In the genomic region with DNA sequence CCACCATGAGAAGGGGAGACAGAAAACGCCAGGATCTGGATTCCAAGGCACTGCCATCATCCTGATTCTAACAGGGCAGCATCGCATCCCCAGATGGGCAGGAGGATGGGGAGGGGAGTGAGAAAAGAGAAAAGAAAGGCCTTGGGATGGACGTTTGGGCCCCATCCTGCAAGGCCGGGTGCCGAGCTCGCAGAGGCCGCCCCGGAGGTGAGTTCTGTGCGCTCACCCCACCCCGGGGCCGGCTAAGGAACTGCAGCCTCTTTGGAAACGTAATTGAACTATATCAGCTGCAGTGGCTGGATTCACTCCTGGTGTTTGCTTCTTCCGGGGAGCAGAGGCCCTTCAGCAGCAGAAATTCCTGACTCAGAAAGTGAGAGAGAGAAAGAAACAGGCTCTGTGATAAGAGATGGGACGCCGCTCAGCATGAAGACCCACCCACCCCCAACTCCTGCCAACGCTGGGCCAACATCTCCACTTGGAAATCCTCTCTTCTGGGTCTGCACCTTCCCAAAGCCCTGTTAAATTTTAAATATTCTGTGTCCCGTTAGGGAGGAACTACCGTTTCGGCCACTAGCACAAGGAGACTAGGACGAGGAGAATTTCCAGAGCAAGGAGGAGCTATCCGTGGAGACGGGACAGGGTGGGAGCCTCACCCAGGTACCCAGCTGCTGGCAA, we compare ENCODE assay signal across 8 cellular contexts. TPM values are rescaled to one million over a fixed set of nuclear protein-coding genes. Genes with fewer than 3 reads are reported as not detected.
DNase-seq lines count a peak whose midpoint lies in the region; ATAC-seq and TF ChIP-seq lines count a peak whose summit lies in the region.

No MANE protein-coding gene starts in this region.

- TF ChIP-seq CTCF in A673 (conservative IDR thresholded peaks at IDR 0.05; ENCODE audit: low read depth, low read length) = peak; percentile 84
- TF ChIP-seq CTCF in activated B cell treated with CpG ODN at 0.5 μM for 24 hours (IDR thresholded peaks at IDR 0.05) = no peak
- peak; percentile 87 for TF ChIP-seq CTCF in chondrocyte (IDR thresholded peaks at IDR 0.05)
- TF ChIP-seq CTCF in liver (IDR thresholded peaks at IDR 0.05; ENCODE audit: low read depth, low read length, missing input control) = peak; percentile 80

- 22% methylated on average over 22 of the region's 22 CpGs for WGBS in liver

- H3K27ac Mint-ChIP-seq in activated B cell treated with CpG ODN at 0.5 μM for 24 hours = no peak overlapping the region
- H3K27ac Mint-ChIP-seq in chondrocyte (ENCODE audit: unreplicated experiment) = no peak overlapping the region

- H3K9me3 ChIP-seq in A673 (ENCODE audit: low read depth, low read length, poor library complexity, severe bottlenecking) = no peaks in the 10 kb centered on the region
- H3K9me3 ChIP-seq in liver (ENCODE audit: control insufficient read depth in 4 of 4, low read length in 3 of 4) = no peaks in the 10 kb centered on the region

- peaks cover 14% of the 10 kb centered on the region for H3K4me1 ChIP-seq in A673 (ENCODE audit: insufficient read depth, low read length, poor library complexity, severe bottlenecking)
- H3K4me1 ChIP-seq in liver (ENCODE audit: control insufficient read depth in 4 of 4, insufficient read depth in 4 of 4, low read length in 3 of 4) = peaks cover 0 to 13% (median 8%) of the 10 kb centered on the region in 4 donors

- H3K36me3 ChIP-seq in A673 (ENCODE audit: insufficient read depth, low read length, poor library complexity, severe bottlenecking) (no peaks in the 10 kb centered on the region), liver (ENCODE audit: control insufficient read depth in 4 of 4, insufficient read depth in 3 of 4, low read depth in 1 of 4, low read length in 3 of 4) (no peaks in the 10 kb centered on the region)

- DNase-seq in A673 (ENCODE audit: low spot score) (peak; percentile 79), NCI-H2196 treated with DMSO at 0.1 percent for 48 hours (lab: John Stamatoyannopoulos, UW; ENCODE audit: unreplicated experiment) (peak; percentile 23), activated B cell treated with CpG ODN at 0.5 μM for 24 hours (peak; percentile 41), chondrocyte (ENCODE audit: low spot score) (no peak)
- peak; percentile 56 to 58 for DNase-seq in stimulated activated CD4-positive, alpha-beta T cell treated with anti-CD3 and anti-CD28 coated beads, Interleukin-4, amount 100 ng/mL, for 48 hours (ENCODE audit: low read depth in 2 of 2)

- H3K27me3 Mint-ChIP-seq in activated B cell treated with CpG ODN at 0.5 μM for 24 hours = peaks cover 32% of the 10 kb centered on the region
- H3K27me3 Mint-ChIP-seq in chondrocyte (ENCODE audit: low read depth) = peaks cover 4% of the 10 kb centered on the region

- no peaks in the 10 kb centered on the region for H3K36me3 Mint-ChIP-seq in activated B cell treated with CpG ODN at 0.5 μM for 24 hours (ENCODE audit: low read depth)
- H3K36me3 Mint-ChIP-seq in chondrocyte (ENCODE audit: low read depth) = no peaks in the 10 kb centered on the region

- H3K4me3 ChIP-seq in A673 (ENCODE audit: low read depth, low read length, poor library complexity, severe bottlenecking) (no peak overlapping the region), liver (ENCODE audit: low read depth in 1 of 3, low read length in 3 of 3) (no peak overlapping the region)

- H3K27ac ChIP-seq in A673 (ENCODE audit: low read depth, low read length, poor library complexity, severe bottlenecking) (no peak overlapping the region), liver (ENCODE audit: low read depth in 1 of 2, low read length in 2 of 2) (peak overlapping the region in 1 of 2 donors; percentile 17)

- peak; percentile 89 for TF ChIP-seq RAD21 in liver (IDR thresholded peaks at IDR 0.05)

- intact Hi-C loops in A673 (cut with micrococcal nuclease; ENCODE audit: unreplicated experiment) (loop anchor here (1.0 to 2.0 kb wide), 2 partner anchors 170 to 428 kb away; no protein-coding TSS in a partner anchor), activated B cell treated with CpG ODN at 0.5 μM for 24 hours (cut with micrococcal nuclease) (loop anchor here (1.0 to 2.0 kb wide), 3 partner anchors 64 to 429 kb away; a partner anchor contains a TSS)

- CTCF ChIA-PET in A673 (lab: Charles Lee) = interaction anchor here (0.6 to 1.8 kb wide), 6 partner anchors 37 to 431 kb away, joined by 3 to 21 read pairs (median 9); no protein-coding TSS in a partner anchor
- CTCF ChIA-PET in activated B cell treated with CpG ODN at 0.5 μM for 24 hours (lab: Charles Lee) = interaction anchor here (0.6 to 2.6 kb wide), 15 partner anchors 8 to 599 kb away, joined by 3 to 60 read pairs (median 4); a partner anchor contains a TSS

- H3K4me3 Mint-ChIP-seq in activated B cell treated with CpG ODN at 0.5 μM for 24 hours (no peak overlapping the region), chondrocyte (ENCODE audit: unreplicated experiment) (no peak overlapping the region)

- H3K9me3 Mint-ChIP-seq in activated B cell treated with CpG ODN at 0.5 μM for 24 hours (no peaks in the 10 kb centered on the region), chondrocyte (ENCODE audit: low read depth) (no peaks in the 10 kb centered on the region)

- POLR2A ChIA-PET in A673 (lab: Charles Lee; ENCODE audit: low non-redundant PET) = no interaction called here
- POLR2A ChIA-PET in activated B cell treated with CpG ODN at 0.5 μM for 24 hours (lab: Charles Lee) = interaction anchor here (0.6 kb wide), 1 partner anchor 63 kb away, joined by 4 read pairs; no protein-coding TSS in a partner anchor

- H3K27me3 ChIP-seq in A673 (replicated peaks; ENCODE audit: insufficient read depth, low read depth, low read length, poor library complexity) = peaks cover 3% of the 10 kb centered on the region
- H3K27me3 ChIP-seq in liver (ENCODE audit: control insufficient read depth in 4 of 4, insufficient read depth in 4 of 4, low read length in 3 of 4) = no peaks in the 10 kb centered on the region

- no peak overlapping the region for H3K9ac ChIP-seq in liver (ENCODE audit: low read depth in 1 of 2, low read length in 2 of 2)

- BruUV-seq in A673 (replicated peaks; lab: Mats Ljungman, UMichigan) = no TSS peak

- peaks cover 17% of the 10 kb centered on the region for H3K4me1 Mint-ChIP-seq in activated B cell treated with CpG ODN at 0.5 μM for 24 hours
- peaks cover 9% of the 10 kb centered on the region for H3K4me1 Mint-ChIP-seq in chondrocyte (ENCODE audit: low read depth)

- ATAC-seq in GM18502 (IDR thresholded peaks at IDR 0.05; ENCODE audit: poor library complexity, unreplicated experiment) (peak; percentile 77), HG02884 (IDR thresholded peaks at IDR 0.05; ENCODE audit: unreplicated experiment) (peak; percentile 67), activated B cell treated with CpG ODN at 0.5 μM for 24 hours (ENCODE audit: low read depth) (peak; percentile 84)

TF ChIP-seq in liver, 16 proteins besides CTCF, POLR2A, EP300 and RAD21 (continues in another document):
- TF ChIP-seq SP1 (IDR thresholded peaks at IDR 0.05) = no peak
- TF ChIP-seq FOXA2 (IDR thresholded peaks at IDR 0.05) = no peak
- TF ChIP-seq, protein P1, sequence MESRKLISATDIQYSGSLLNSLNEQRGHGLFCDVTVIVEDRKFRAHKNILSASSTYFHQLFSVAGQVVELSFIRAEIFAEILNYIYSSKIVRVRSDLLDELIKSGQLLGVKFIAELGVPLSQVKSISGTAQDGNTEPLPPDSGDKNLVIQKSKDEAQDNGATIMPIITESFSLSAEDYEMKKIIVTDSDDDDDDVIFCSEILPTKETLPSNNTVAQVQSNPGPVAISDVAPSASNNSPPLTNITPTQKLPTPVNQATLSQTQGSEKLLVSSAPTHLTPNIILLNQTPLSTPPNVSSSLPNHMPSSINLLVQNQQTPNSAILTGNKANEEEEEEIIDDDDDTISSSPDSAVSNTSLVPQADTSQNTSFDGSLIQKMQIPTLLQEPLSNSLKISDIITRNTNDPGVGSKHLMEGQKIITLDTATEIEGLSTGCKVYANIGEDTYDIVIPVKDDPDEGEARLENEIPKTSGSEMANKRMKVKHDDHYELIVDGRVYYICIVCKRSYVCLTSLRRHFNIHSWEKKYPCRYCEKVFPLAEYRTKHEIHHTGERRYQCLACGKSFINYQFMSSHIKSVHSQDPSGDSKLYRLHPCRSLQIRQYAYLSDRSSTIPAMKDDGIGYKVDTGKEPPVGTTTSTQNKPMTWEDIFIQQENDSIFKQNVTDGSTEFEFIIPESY (IDR thresholded peaks at IDR 0.05) = no peak
- TF ChIP-seq TAF1 (conservative IDR thresholded peaks at IDR 0.05) = no peak
- no peak for TF ChIP-seq NR2F2 (IDR thresholded peaks at IDR 0.05)
- TF ChIP-seq, protein P2, sequence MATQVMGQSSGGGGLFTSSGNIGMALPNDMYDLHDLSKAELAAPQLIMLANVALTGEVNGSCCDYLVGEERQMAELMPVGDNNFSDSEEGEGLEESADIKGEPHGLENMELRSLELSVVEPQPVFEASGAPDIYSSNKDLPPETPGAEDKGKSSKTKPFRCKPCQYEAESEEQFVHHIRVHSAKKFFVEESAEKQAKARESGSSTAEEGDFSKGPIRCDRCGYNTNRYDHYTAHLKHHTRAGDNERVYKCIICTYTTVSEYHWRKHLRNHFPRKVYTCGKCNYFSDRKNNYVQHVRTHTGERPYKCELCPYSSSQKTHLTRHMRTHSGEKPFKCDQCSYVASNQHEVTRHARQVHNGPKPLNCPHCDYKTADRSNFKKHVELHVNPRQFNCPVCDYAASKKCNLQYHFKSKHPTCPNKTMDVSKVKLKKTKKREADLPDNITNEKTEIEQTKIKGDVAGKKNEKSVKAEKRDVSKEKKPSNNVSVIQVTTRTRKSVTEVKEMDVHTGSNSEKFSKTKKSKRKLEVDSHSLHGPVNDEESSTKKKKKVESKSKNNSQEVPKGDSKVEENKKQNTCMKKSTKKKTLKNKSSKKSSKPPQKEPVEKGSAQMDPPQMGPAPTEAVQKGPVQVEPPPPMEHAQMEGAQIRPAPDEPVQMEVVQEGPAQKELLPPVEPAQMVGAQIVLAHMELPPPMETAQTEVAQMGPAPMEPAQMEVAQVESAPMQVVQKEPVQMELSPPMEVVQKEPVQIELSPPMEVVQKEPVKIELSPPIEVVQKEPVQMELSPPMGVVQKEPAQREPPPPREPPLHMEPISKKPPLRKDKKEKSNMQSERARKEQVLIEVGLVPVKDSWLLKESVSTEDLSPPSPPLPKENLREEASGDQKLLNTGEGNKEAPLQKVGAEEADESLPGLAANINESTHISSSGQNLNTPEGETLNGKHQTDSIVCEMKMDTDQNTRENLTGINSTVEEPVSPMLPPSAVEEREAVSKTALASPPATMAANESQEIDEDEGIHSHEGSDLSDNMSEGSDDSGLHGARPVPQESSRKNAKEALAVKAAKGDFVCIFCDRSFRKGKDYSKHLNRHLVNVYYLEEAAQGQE (IDR thresholded peaks at IDR 0.05) = no peak

RNA-seq across cellular contexts. Expression of a gene that starts 8.5 kb away (rescaled TPM):
- 0.30 and 0.35 TPM in 2 replicates for total RNA-seq in A673 (2021)
- 0.32 and 0.89 TPM in 2 replicates for total RNA-seq in activated B cell treated with CpG ODN at 0.5 μM for 24 hours
- total RNA-seq in chondrocyte = 0.82 to 1.5 TPM (median 1.5 TPM) in 3 replicates
- total RNA-seq in liver = 1 to 10 TPM in 1 of 2 donors, under 1 TPM in 1; 0.84 to 1.1 TPM
- polyA plus RNA-seq in liver = under 1 TPM; 0.12 to 0.38 TPM

RNA-seq across cellular contexts. Expression of a gene that starts 36.6 kb away (rescaled TPM):
- total RNA-seq in A673 (2021) = 32.2 and 36.0 TPM in 2 replicates
- 35.7 and 42.2 TPM in 2 replicates for total RNA-seq in activated B cell treated with CpG ODN at 0.5 μM for 24 hours
- 45.1 to 54.7 TPM (median 48.9 TPM) in 3 replicates for total RNA-seq in chondrocyte
- total RNA-seq in liver = 10 to 100 TPM in 1 of 2 donors, 1 to 10 TPM in 1; 6.9 to 13.6 TPM
- polyA plus RNA-seq in liver = 10 to 100 TPM; 10.4 to 16.5 TPM
